Comparison of ENCODE assay signal across 8 cellular contexts in the genomic region with DNA sequence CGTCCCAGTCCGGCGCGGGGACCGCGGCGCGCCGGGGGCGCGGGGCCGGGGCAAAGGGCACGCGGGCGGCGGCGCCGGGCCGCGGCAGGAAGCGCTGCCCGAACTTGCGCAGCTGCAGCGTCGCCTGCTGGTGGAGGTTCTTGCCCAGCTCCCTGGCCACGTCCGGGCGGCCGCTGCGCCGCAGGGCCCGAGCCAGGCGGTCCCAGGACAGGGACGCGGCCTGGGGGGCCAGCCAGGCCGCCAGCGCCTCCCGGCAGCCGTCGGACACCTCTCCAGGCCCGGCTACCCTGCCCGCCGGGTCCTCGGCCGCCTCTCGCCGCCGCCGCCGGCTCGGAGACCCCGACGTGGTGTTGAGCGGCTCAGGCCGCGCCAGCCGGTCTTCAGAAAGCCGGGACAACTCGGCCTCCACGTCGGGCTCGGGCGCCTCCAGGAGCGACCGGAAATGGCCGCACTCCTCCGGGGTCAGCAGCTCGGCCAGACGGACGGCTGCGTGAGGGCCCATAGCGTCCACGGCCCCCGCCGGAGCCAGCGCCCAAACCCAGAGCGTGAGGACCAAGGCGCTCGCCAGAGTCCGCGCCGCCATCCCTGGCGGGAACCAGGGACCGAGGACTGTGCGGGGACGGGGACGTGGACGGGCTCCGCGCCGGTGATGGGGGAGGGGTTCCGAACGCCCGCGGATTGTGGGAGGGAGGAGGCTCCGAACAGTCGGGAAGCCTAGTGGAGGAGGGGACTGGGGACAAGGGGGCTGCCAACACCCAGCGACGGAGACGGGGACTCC. TPM values are rescaled to one million over a fixed set of nuclear protein-coding genes. Genes with fewer than 3 reads are reported as not detected.
DNase-seq lines count a peak whose midpoint lies in the region; ATAC-seq and TF ChIP-seq lines count a peak whose summit lies in the region.

No MANE protein-coding gene starts in this region.

- no peaks in the 10 kb centered on the region for H3K36me3 Mint-ChIP-seq in activated T-cell treated with anti-CD3 and anti-CD28 coated beads, Interleukin-2, amount 50 U/mL, for 4 hours (ENCODE audit: insufficient read depth)

- H3K4me1 Mint-ChIP-seq in activated T-cell treated with anti-CD3 and anti-CD28 coated beads, Interleukin-2, amount 50 U/mL, for 4 hours (ENCODE audit: low read depth): peaks cover 7% of the 10 kb centered on the region

- DNase-seq in GM13977 (ENCODE audit: low spot score) (peak; percentile 88), NCI-H69 (lab: John Stamatoyannopoulos, UW) (peak; percentile 88), mucosa of gallbladder (ENCODE audit: low spot score) (peak; percentile 79)
- DNase-seq in activated T-cell treated with anti-CD3 and anti-CD28 coated beads, Interleukin-2, amount 50 U/mL, for 4 hours: peak; percentile 47
- DNase-seq in stimulated activated CD8-positive, alpha-beta memory T cell treated with anti-CD3 and anti-CD28 coated beads, Interleukin-4, amount 100 ng/mL, for 48 hours: peak; percentile 76

- peak overlapping the region; percentile 70 for H3K4me3 Mint-ChIP-seq in activated T-cell treated with anti-CD3 and anti-CD28 coated beads, Interleukin-2, amount 50 U/mL, for 4 hours

- ATAC-seq in activated T-cell treated with anti-CD3 and anti-CD28 coated beads, Interleukin-2, amount 50 U/mL, for 4 hours: peak; percentile 94
- ATAC-seq in esophagus mucosa (peak; percentile 76), HG03039 (IDR thresholded peaks at IDR 0.05; ENCODE audit: unreplicated experiment) (no peak), HG03139 (IDR thresholded peaks at IDR 0.05; ENCODE audit: unreplicated experiment) (no peak)

- H3K9me3 Mint-ChIP-seq in activated T-cell treated with anti-CD3 and anti-CD28 coated beads, Interleukin-2, amount 50 U/mL, for 4 hours: no peaks in the 10 kb centered on the region

- in situ Hi-C loops in GM13977 (cut with MboI; ENCODE audit: low pct_unique_long_range_greater_than_20kb, low sequenced_read_pairs, unreplicated experiment): no loop called here

- TF ChIP-seq CTCF in GM13977 (IDR thresholded peaks at IDR 0.05; ENCODE audit: extremely low read depth, insufficient read depth, missing control alignments): peak; percentile 79

- H3K27me3 Mint-ChIP-seq in activated T-cell treated with anti-CD3 and anti-CD28 coated beads, Interleukin-2, amount 50 U/mL, for 4 hours (ENCODE audit: low read depth): peaks cover 6% of the 10 kb centered on the region

RNA-seq across cellular contexts. Expression of gene FIGNL2, which starts 34.0 kb away (rescaled TPM):
- under 1 TPM; 0.54 to 0.69 (median 0.58) TPM for total RNA-seq in activated T-cell treated with anti-CD3 and anti-CD28 coated beads, Interleukin-2, amount 50 U/mL, for 4 hours
- total RNA-seq in esophagus mucosa (0.16 TPM), mucosa of gallbladder (0.75 TPM)

Comparison
In these comparisons a context has a peak if more than half of its experiments do, and no peak if none do; other contexts are left out.
1. ATAC-seq: peak in activated T-cell treated with anti-CD3 and anti-CD28 coated beads, Interleukin-2, amount 50 U/mL, for 4 hours (2 of 2) and esophagus mucosa (single experiment); none in HG03039 (single experiment) and HG03139 (single experiment).
2. Peak in every context shown above with its lines, with median percentiles within 50 percentile points of each other: DNase-seq.